16 cellular contexts compared by ENCODE assay signal in genomic region chr6:2713473-2714358, GRCh38. TPM values are rescaled to one million over a fixed set of nuclear protein-coding genes. Genes with fewer than 3 reads are reported as not detected.
DNase-seq lines count a peak whose midpoint lies in the region; ATAC-seq and TF ChIP-seq lines count a peak whose summit lies in the region.
"Had no signal": no experiment of that assay in that cellular context is flagged by ENCODE, and none has a peak within 500 bp of the region (broad histone marks: within the 10 kb centered on the region; RNA-seq: fewer than 3 reads in every experiment).

No MANE protein-coding gene starts in this region.

- peaks cover 40% of the 10 kb centered on the region for H3K9me3 Mint-ChIP-seq in endodermal cell

- no peak overlapping the region for H3K18ac ChIP-seq in trophoblast cell (ENCODE audit: low read length)

- peak; percentile 22 for TF ChIP-seq CTCF in astrocyte of the spinal cord (IDR thresholded peaks at IDR 0.05; ENCODE audit: low read depth, low read length)
- no peak for TF ChIP-seq CTCF in endodermal cell (conservative IDR thresholded peaks at IDR 0.05)

- H3K4me2 ChIP-seq in trophoblast cell (ENCODE audit: low read length) = no peak overlapping the region

- no peaks in the 10 kb centered on the region for H3K79me1 ChIP-seq in trophoblast cell (ENCODE audit: low read length)

- peaks cover 3% of the 10 kb centered on the region for H3K36me3 Mint-ChIP-seq in endodermal cell (ENCODE audit: low read depth)

- no peak overlapping the region for H3K27ac Mint-ChIP-seq in endodermal cell
- H3K27ac Mint-ChIP-seq: activated CD4-positive, alpha-beta T cell treated with anti-CD3 and anti-CD28 coated beads for 36 hours; activated T-helper 2 cell treated with anti-CD3 and anti-CD28 coated beads, Interferon-gamma antibody, Interleukin-2, Interleukin-4, amounts not matched to agents 10 μg/mL and 5 μg/mL and 100 μg/mL, durations not matched to agents 14 hours and 24 hours and 36 hours had no signal

- no peak overlapping the region for H4K8ac ChIP-seq in trophoblast cell (ENCODE audit: low read depth, low read length)

- H2BK120ac ChIP-seq in trophoblast cell (ENCODE audit: insufficient read depth, low read length, poor library complexity) = no peak overlapping the region

- H3K4me1 ChIP-seq in trophoblast cell (ENCODE audit: control insufficient read depth in 1 of 2, insufficient read depth in 2 of 2, low read length in 2 of 2) (no peaks in the 10 kb centered on the region), endodermal cell (ENCODE audit: control insufficient read depth, insufficient read depth, low read length) (no peaks in the 10 kb centered on the region)
- H3K4me1 ChIP-seq: body of pancreas had no signal

- H3K9me3 ChIP-seq in trophoblast cell (ENCODE audit: insufficient read depth, low read depth, low read length) (peaks cover 5% of the 10 kb centered on the region), endodermal cell (ENCODE audit: control insufficient read depth, low read length) (peaks cover 16% of the 10 kb centered on the region)

- H4K91ac ChIP-seq in trophoblast cell (ENCODE audit: low read depth, low read length) = no peak overlapping the region

- H3K9ac ChIP-seq in trophoblast cell (ENCODE audit: low read length) (no peak overlapping the region), endodermal cell (ENCODE audit: extremely low read depth, low read length, poor library complexity, severe bottlenecking) (no peak overlapping the region)

- DNase-seq in CD1c-positive myeloid dendritic cell (ENCODE audit: extremely low spot score) = peak; percentile 16
- DNase-seq in NAMALWA (ENCODE audit: low spot score) = peak; percentile 11
- no peak for DNase-seq in astrocyte of the spinal cord (ENCODE audit: low read depth, low spot score)
- DNase-seq in trophoblast cell = peak; percentile 43 to 81
- DNase-seq in NCI-H2081 treated with DMSO at 0.1 percent for 48 hours (lab: John Stamatoyannopoulos, UW) = no peak
- DNase-seq in endodermal cell = no peak
- no peak for DNase-seq in EL
- DNase-seq: activated CD4-positive, alpha-beta T cell treated with anti-CD3 and anti-CD28 coated beads for 36 hours; body of pancreas; NCI-H1436; NCI-H774; retina; substantia nigra had no signal

- H3K27ac ChIP-seq in trophoblast cell (ENCODE audit: low read depth, low read length) = no peak overlapping the region
- no peak overlapping the region for H3K27ac ChIP-seq in endodermal cell (ENCODE audit: low read depth, low read length)
- H3K27ac ChIP-seq: body of pancreas, epithelial cell of prostate had no signal

- H2AFZ ChIP-seq in trophoblast cell (ENCODE audit: insufficient read depth, low read length, poor library complexity) = no peak overlapping the region

- H3K4me3 Mint-ChIP-seq in endodermal cell = no peak overlapping the region
- H3K4me3 Mint-ChIP-seq: activated CD4-positive, alpha-beta T cell treated with anti-CD3 and anti-CD28 coated beads for 36 hours had no signal

- no peak overlapping the region for H3K4ac ChIP-seq in trophoblast cell (ENCODE audit: low read depth, low read length)

- no peaks in the 10 kb centered on the region for H3K4me1 Mint-ChIP-seq in endodermal cell
- H3K4me1 Mint-ChIP-seq: activated CD4-positive, alpha-beta T cell treated with anti-CD3 and anti-CD28 coated beads for 36 hours had no signal

- H3K27me3 ChIP-seq in trophoblast cell (ENCODE audit: insufficient read depth, low read length) = no peaks in the 10 kb centered on the region
- no peaks in the 10 kb centered on the region for H3K27me3 ChIP-seq in endodermal cell (ENCODE audit: control insufficient read depth, insufficient read depth, low read length, poor library complexity, severe bottlenecking)
- H3K27me3 ChIP-seq: body of pancreas had no signal

- no peak overlapping the region for H2BK5ac ChIP-seq in trophoblast cell (ENCODE audit: low read depth, low read length, poor library complexity)

- WGBS in trophoblast cell (ENCODE audit: extremely low coverage, insufficient coverage, insufficient read length) = no CpG with 5 or more reads among the region's 11 CpGs
- 92 to 95% methylated on average over 5 to 11 of the region's 11 CpGs for WGBS in endodermal cell (ENCODE audit: insufficient coverage in 1 of 2, insufficient read length in 1 of 2), 2 experiments

- no peak overlapping the region for H3K23ac ChIP-seq in trophoblast cell (ENCODE audit: low read length)

- in situ Hi-C loops in astrocyte of the spinal cord (cut with HindIII; ENCODE audit: low sequenced_read_pairs) = no loop called here

- no peak overlapping the region for H4K12ac ChIP-seq in trophoblast cell (ENCODE audit: low read depth, low read length)

- no peak overlapping the region for H3K4me3 ChIP-seq in astrocyte of the spinal cord (ENCODE audit: low read depth, low read length)
- H3K4me3 ChIP-seq in trophoblast cell (ENCODE audit: low read depth, low read length) = no peak overlapping the region
- no peak overlapping the region for H3K4me3 ChIP-seq in endodermal cell (ENCODE audit: low read length)
- H3K4me3 ChIP-seq: body of pancreas had no signal

- no peak overlapping the region for H3K14ac ChIP-seq in trophoblast cell (ENCODE audit: low read length)

- no peak overlapping the region for H2AK5ac ChIP-seq in trophoblast cell (ENCODE audit: low read length)

- H3K27me3 Mint-ChIP-seq in endodermal cell (ENCODE audit: insufficient read depth) = peaks cover 2% of the 10 kb centered on the region

- H3K79me2 ChIP-seq in trophoblast cell (ENCODE audit: control insufficient read depth, insufficient read depth, low read length, poor library complexity) = no peaks in the 10 kb centered on the region

- ATAC-seq in HG03571 (IDR thresholded peaks at IDR 0.05; ENCODE audit: unreplicated experiment) = no peak
- ATAC-seq: activated CD4-positive, alpha-beta T cell treated with anti-CD3 and anti-CD28 coated beads for 36 hours had no signal

- no peak overlapping the region for H2BK12ac ChIP-seq in trophoblast cell (ENCODE audit: low read length)

- H3K36me3 ChIP-seq in trophoblast cell (ENCODE audit: control insufficient read depth in 1 of 2, insufficient read depth in 2 of 2, low read length in 2 of 2) (no peaks in the 10 kb centered on the region), endodermal cell (ENCODE audit: control insufficient read depth, insufficient read depth, low read length) (no peaks in the 10 kb centered on the region)

RNA-seq across cellular contexts. Expression of gene MYLK4, which starts 37.0 kb away (rescaled TPM):
- polyA plus RNA-seq in trophoblast cell (2013) = 0.27 and 0.28 TPM in 2 replicates
- total RNA-seq in endodermal cell = under 1 TPM; 0.18 to 0.20 TPM
- 0.21 TPM for polyA plus RNA-seq in endodermal cell (2013, experiment 1 of 2)
- polyA plus RNA-seq in endodermal cell (2013, experiment 2 of 2) = 0.08 TPM

RNA-seq across cellular contexts. Expression of gene WRNIP1, which starts 51.5 kb away (rescaled TPM):
- polyA plus RNA-seq in trophoblast cell (2013) = 27.7 and 28.1 TPM in 2 replicates
- 10 to 100 TPM; 30.8 to 33.2 TPM for total RNA-seq in endodermal cell
- 29.7 TPM for polyA plus RNA-seq in endodermal cell (2013, experiment 1 of 2)
- polyA plus RNA-seq in endodermal cell (2013, experiment 2 of 2) = 28.8 TPM

Comparison
In these comparisons a context has a peak if more than half of its experiments do, and no peak if none do; other contexts are left out.
1. DNase-seq: peak in CD1c-positive myeloid dendritic cell (single experiment), NAMALWA (single experiment) and trophoblast cell (2 of 2); none in astrocyte of the spinal cord (single experiment), NCI-H2081 treated with DMSO at 0.1 percent for 48 hours (single experiment), endodermal cell (single experiment) and EL (single experiment).